Comparison of ENCODE assay signal across 8 cellular contexts in genomic region chr2:75560022-75560767, GRCh38. TPM values are rescaled to one million over a fixed set of nuclear protein-coding genes. Genes with fewer than 3 reads are reported as not detected.
DNase-seq lines count a peak whose midpoint lies in the region; ATAC-seq and FAIRE-seq lines count a peak whose summit lies in the region.

No MANE protein-coding gene starts in this region.

- no peak overlapping the region for H3K27ac Mint-ChIP-seq in activated naive CD4-positive, alpha-beta T cell treated with anti-CD3 and anti-CD28 coated beads, Interleukin-2, amount 50 U/mL, for 72 hours

- DNase-seq in ELF-1 (ENCODE audit: low read depth, low spot score) (peak; percentile 64), iPS DF 6.9 (ENCODE audit: low read depth, low spot score) (no peak), small intestine (peak; percentile 24), globus pallidus (ENCODE audit: low spot score) (no peak), NCI-H1930 (lab: John Stamatoyannopoulos, UW) (no peak), activated gamma-delta T cell (lab: John Stamatoyannopoulos, UW) (no peak)
- DNase-seq in activated naive CD4-positive, alpha-beta T cell treated with anti-CD3 and anti-CD28 coated beads, Interleukin-2, amount 50 U/mL, for 72 hours (ENCODE audit: low spot score in 2 of 2), result no peak

- peak; percentile 59 for ATAC-seq in HG02943 (IDR thresholded peaks at IDR 0.05; ENCODE audit: low read depth, unreplicated experiment)
- peak; percentile 48 to 68 for ATAC-seq in activated naive CD4-positive, alpha-beta T cell treated with anti-CD3 and anti-CD28 coated beads, Interleukin-2, amount 50 U/mL, for 72 hours

- FAIRE-seq in small intestine (lab: Jason Lieb, UNC), result no peak

- WGBS in iPS DF 6.9 (ENCODE audit: insufficient coverage, insufficient read length), result no CpG with 5 or more reads among the region's 43 CpGs
- WGBS in small intestine, 3 donors, result 1 to 2% (median 1%) methylated on average over 43 of the region's 43 CpGs

- no peaks in the 10 kb centered on the region for H3K36me3 Mint-ChIP-seq in activated naive CD4-positive, alpha-beta T cell treated with anti-CD3 and anti-CD28 coated beads, Interleukin-2, amount 50 U/mL, for 72 hours

- H3K4me1 ChIP-seq in iPS DF 6.9 (ENCODE audit: control insufficient read depth, insufficient read depth, low read length) (no peaks in the 10 kb centered on the region), small intestine (ENCODE audit: control insufficient read depth in 2 of 2, insufficient read depth in 1 of 2, low read depth in 1 of 2, low read length in 1 of 2) (no peaks in the 10 kb centered on the region)

- H3K4me3 ChIP-seq in iPS DF 6.9 (ENCODE audit: low read length) (peak overlapping the region; percentile 80), small intestine (ENCODE audit: low read depth in 1 of 2, low read length in 2 of 2) (peak overlapping the region in 1 of 2 donors; percentile 51)

- H3K27me3 ChIP-seq in iPS DF 6.9 (ENCODE audit: control insufficient read depth, insufficient read depth, low read length) (no peaks in the 10 kb centered on the region), small intestine (ENCODE audit: control insufficient read depth in 2 of 2, insufficient read depth in 2 of 2, low read length in 2 of 2) (peaks cover 0 to 3% of the 10 kb centered on the region in 2 donors)

- H3K9me3 Mint-ChIP-seq in activated naive CD4-positive, alpha-beta T cell treated with anti-CD3 and anti-CD28 coated beads, Interleukin-2, amount 50 U/mL, for 72 hours, result no peaks in the 10 kb centered on the region

- H3K27ac ChIP-seq in iPS DF 6.9 (ENCODE audit: low read length) (no peak overlapping the region), small intestine (ENCODE audit: low read depth in 1 of 2, low read length in 1 of 2) (peak overlapping the region in 1 of 2 donors; percentile 84)

- no peaks in the 10 kb centered on the region for H3K9me3 ChIP-seq in iPS DF 6.9 (ENCODE audit: control insufficient read depth, insufficient read depth, low read length)
- H3K9me3 ChIP-seq in small intestine (ENCODE audit: control insufficient read depth, low read depth), result no peaks in the 10 kb centered on the region

- H3K36me3 ChIP-seq in iPS DF 6.9 (ENCODE audit: control insufficient read depth, insufficient read depth, low read length) (no peaks in the 10 kb centered on the region), small intestine (ENCODE audit: control insufficient read depth in 2 of 2, insufficient read depth in 2 of 2, low read length in 2 of 2) (no peaks in the 10 kb centered on the region)

RNA-seq across cellular contexts. Expression of gene EVA1A, which starts 0.5 kb away (rescaled TPM):
- under 1 TPM in 1 of 2 donors, not detected in 1; 0.72 TPM for total RNA-seq in activated naive CD4-positive, alpha-beta T cell treated with anti-CD3 and anti-CD28 coated beads, Interleukin-2, amount 50 U/mL, for 72 hours
- 1 to 10 TPM in 2 of 3 donors, under 1 TPM in 1; 0.45 to 8.8 (median 1.1) TPM for polyA plus RNA-seq in small intestine

Comparison
In these comparisons a context has a peak if more than half of its experiments do, and no peak if none do; other contexts are left out.
1. DNase-seq: peak in ELF-1 (single experiment) and small intestine (single experiment); none in activated naive CD4-positive, alpha-beta T cell treated with anti-CD3 and anti-CD28 coated beads, Interleukin-2, amount 50 U/mL, for 72 hours (0 of 2), iPS DF 6.9 (single experiment), globus pallidus (single experiment), NCI-H1930 (0 of 2) and activated gamma-delta T cell (single experiment).